8 cellular contexts compared by ENCODE assay signal in the genomic region with DNA sequence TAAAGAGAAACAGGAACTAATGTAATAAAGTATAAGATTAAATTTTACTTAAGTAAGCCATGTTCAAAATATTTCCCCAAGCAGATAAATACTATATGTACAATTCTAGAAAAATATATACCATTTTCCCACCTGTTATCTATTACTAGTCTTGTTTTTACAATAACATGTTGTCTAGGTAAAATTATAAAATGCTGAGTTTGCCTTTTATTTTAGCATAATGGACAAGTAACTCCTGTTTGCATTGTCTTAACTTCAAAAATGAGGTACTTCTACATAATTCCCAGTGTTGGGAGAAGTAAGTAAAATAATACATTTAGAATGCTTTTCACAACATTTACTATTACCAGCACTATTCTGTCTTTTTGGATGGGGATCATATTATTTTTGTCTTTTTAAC.
"Had no signal": no experiment of that assay in that cellular context is flagged by ENCODE, and none has a peak within 500 bp of the region (broad histone marks: within the 10 kb centered on the region; RNA-seq: fewer than 3 reads in every experiment).

No MANE protein-coding gene starts in this region.

- H3K9ac ChIP-seq: KMS-11 had no signal

- H3K27ac ChIP-seq: KMS-11 had no signal

- H3K4me3 Mint-ChIP-seq: GM23338, H9 had no signal

- H3K4me2 ChIP-seq: GM23338, KMS-11 had no signal

- FAIRE-seq: H1, H54, HTR-8/SVneo had no signal

- H2AFZ ChIP-seq: GM23338 had no signal

- H3K4me3 ChIP-seq: GM23338 had no signal

- DNase-seq: H9, HCEC 1CT, KBM-7 had no signal

- H3K9me3 Mint-ChIP-seq: GM23338, H9 had no signal

- H3K4me1 Mint-ChIP-seq: GM23338, H9 had no signal

- ATAC-seq: GM23338 had no signal

- H3K27ac Mint-ChIP-seq: GM23338, H9 had no signal
